ENCODE assay signal across 8 cellular contexts in genomic region chr17:30831663-30832437, GRCh38. TPM values are rescaled to one million over a fixed set of nuclear protein-coding genes. Genes with fewer than 3 reads are reported as not detected.
DNase-seq lines count a peak whose midpoint lies in the region; ATAC-seq and TF ChIP-seq lines count a peak whose summit lies in the region.

Gene ATAD5 (plus strand): TSS chr17:30831966. CDS start chr17:30832348, 382 bp downstream.

- DNase-seq in GM03348 (ENCODE audit: low spot score): peak; percentile 96
- peak; percentile 51 for DNase-seq in NCI-H2081 treated with DMSO at 0.1 percent for 48 hours (lab: John Stamatoyannopoulos, UW)
- DNase-seq in T-helper 9 cell: peak; percentile 83
- peak; percentile 76 for DNase-seq in astrocyte of the cerebellum (ENCODE audit: low read depth)
- peak; percentile 84 to 85 for DNase-seq in hippocampal formation (lab: John Stamatoyannopoulos, UW)
- DNase-seq in renal cortical epithelial cell (ENCODE audit: low read depth): peak; percentile 83

- TF ChIP-seq CTCF in astrocyte of the cerebellum (IDR thresholded peaks at IDR 0.05; ENCODE audit: low read depth, low read length, missing control alignments): no peak

- ATAC-seq in HG02938 (IDR thresholded peaks at IDR 0.05; ENCODE audit: unreplicated experiment) (peak; percentile 62), GM18498 (IDR thresholded peaks at IDR 0.05; ENCODE audit: unreplicated experiment) (no peak)

- in situ Hi-C loops in astrocyte of the cerebellum (cut with HindIII; ENCODE audit: low sequenced_read_pairs): no loop called here

- peak within 1 kb of the TSS; percentile 93 for H3K4me3 ChIP-seq in astrocyte of the cerebellum (ENCODE audit: low read depth, low read length)

RNA-seq across cellular contexts. Expression of gene ATAD5, which starts in this region (rescaled TPM):
- total RNA-seq in renal cortical epithelial cell: 0.85 and 2.1 TPM in 2 replicates
